In genomic region chr19:7492142-7493055, GRCh38 we compare ENCODE assay signal across 11 cellular contexts. TPM values are rescaled to one million over a fixed set of nuclear protein-coding genes. Genes with fewer than 3 reads are reported as not detected.
A peak's percentile ranks its signal among the peaks of the same experiment; 100 is the strongest.
DNase-seq lines count a peak whose midpoint lies in the region; ATAC-seq and TF ChIP-seq lines count a peak whose summit lies in the region.
"Had no signal": no experiment of that assay in that cellular context is flagged by ENCODE, and none has a peak within 500 bp of the region (broad histone marks: within the 10 kb centered on the region; RNA-seq: fewer than 3 reads in every experiment).

No MANE protein-coding gene starts in this region.

- no peak overlapping the region for H3K4me3 Mint-ChIP-seq in activated T-cell treated with anti-CD3 and anti-CD28 coated beads, Interleukin-2, amount 50 U/mL, for 24 hours
- peak overlapping the region in 1 of 5 donors; percentile 22 for H3K4me3 Mint-ChIP-seq in immature natural killer cell

- DNase-seq in AG09309 (ENCODE audit: low read depth), result peak; percentile 92
- peak; percentile 71 for DNase-seq in MG63
- DNase-seq in activated T-cell treated with anti-CD3 and anti-CD28 coated beads, Interleukin-2, amount 50 U/mL, for 24 hours, result no peak
- peak; percentile 33 to 42 (median 37) for DNase-seq in immature natural killer cell
- DNase-seq in DMS153 treated with DMSO at 0.1 percent for 48 hours (lab: John Stamatoyannopoulos, UW; ENCODE audit: unreplicated experiment), result no peak
- no peak for DNase-seq in DMS 273 treated with DMSO at 0.1 percent for 48 hours (lab: John Stamatoyannopoulos, UW)
- no peak for DNase-seq in NCI-H2171 (lab: John Stamatoyannopoulos, UW)
- DNase-seq: COR-L47, gastrocnemius medialis, NCI-H345 had no signal

- H3K4me3 ChIP-seq in AG09309 (ENCODE audit: control insufficient read depth, low read depth, low read length), result no peak overlapping the region
- no peak overlapping the region for H3K4me3 ChIP-seq in MG63
- H3K4me3 ChIP-seq: gastrocnemius medialis had no signal

- peak overlapping the region; percentile 83 for H3K27ac Mint-ChIP-seq in activated T-cell treated with anti-CD3 and anti-CD28 coated beads, Interleukin-2, amount 50 U/mL, for 24 hours
- H3K27ac Mint-ChIP-seq in immature natural killer cell, result peak overlapping the region in 5 of 6 donors; percentile 5 to 83 (median 36)

- no peaks in the 10 kb centered on the region for H3K9me3 Mint-ChIP-seq in activated T-cell treated with anti-CD3 and anti-CD28 coated beads, Interleukin-2, amount 50 U/mL, for 24 hours
- no peaks in the 10 kb centered on the region for H3K9me3 Mint-ChIP-seq in immature natural killer cell

- H3K36me3 ChIP-seq in MG63, result no peaks in the 10 kb centered on the region
- H3K36me3 ChIP-seq: gastrocnemius medialis had no signal

- no peaks in the 10 kb centered on the region for H3K36me3 Mint-ChIP-seq in activated T-cell treated with anti-CD3 and anti-CD28 coated beads, Interleukin-2, amount 50 U/mL, for 24 hours (ENCODE audit: low read depth)
- H3K36me3 Mint-ChIP-seq in immature natural killer cell, result no peaks in the 10 kb centered on the region

- no peak for TF ChIP-seq CTCF in AG09309 (IDR thresholded peaks at IDR 0.05; ENCODE audit: control insufficient read depth, insufficient read depth, low read depth, low read length, missing control alignments)

- peaks cover 28% of the 10 kb centered on the region for H3K4me1 Mint-ChIP-seq in activated T-cell treated with anti-CD3 and anti-CD28 coated beads, Interleukin-2, amount 50 U/mL, for 24 hours (ENCODE audit: low read depth)
- peaks cover 14 to 28% of the 10 kb centered on the region in 2 donors for H3K4me1 Mint-ChIP-seq in immature natural killer cell

- no peaks in the 10 kb centered on the region for H3K9me3 ChIP-seq in MG63
- H3K9me3 ChIP-seq: gastrocnemius medialis had no signal

- ATAC-seq in HG03565 (IDR thresholded peaks at IDR 0.05; ENCODE audit: unreplicated experiment), result no peak
- ATAC-seq: gastrocnemius medialis had no signal

- H3K27me3 Mint-ChIP-seq in activated T-cell treated with anti-CD3 and anti-CD28 coated beads, Interleukin-2, amount 50 U/mL, for 24 hours, result peaks cover 10% of the 10 kb centered on the region
- H3K27me3 Mint-ChIP-seq in immature natural killer cell (ENCODE audit: low read depth in 3 of 3), result peaks cover 0 to 14% (median 7%) of the 10 kb centered on the region in 3 donors

- H3K27me3 ChIP-seq in MG63, result peaks cover 8% of the 10 kb centered on the region; the same call in 1 of the 2 replicates
- H3K27me3 ChIP-seq: gastrocnemius medialis had no signal

RNA-seq across cellular contexts. Expression of gene PEX11G, which starts 3.6 kb away (rescaled TPM):
- total RNA-seq in MG63 (2014; rRNA removed; shearing (Covaris generic); ENCODE audit: low replicate concordance), result not detected in 2 replicates
- polyA plus RNA-seq in immature natural killer cell, result 1 to 10 TPM in 2 of 3 donors, under 1 TPM in 1; 0.21 to 2.8 (median 1.2) TPM

RNA-seq across cellular contexts. Expression of gene ZNF358, which starts 23.5 kb away (rescaled TPM):
- total RNA-seq in MG63 (2014; rRNA removed; shearing (Covaris generic); ENCODE audit: low replicate concordance), result 37.2 and 44.9 TPM in 2 replicates
- 1 to 10 TPM; 1.3 to 3.1 (median 1.8) TPM for polyA plus RNA-seq in immature natural killer cell

RNA-seq across cellular contexts. Expression of gene MCOLN1, which starts 30.0 kb away (rescaled TPM):
- 6.4 and 10.3 TPM in 2 replicates for total RNA-seq in MG63 (2014; rRNA removed; shearing (Covaris generic); ENCODE audit: low replicate concordance)
- 10 to 100 TPM in 1 of 3 donors, 1 to 10 TPM in 2; 6.6 to 17.1 (median 9.5) TPM for polyA plus RNA-seq in immature natural killer cell

RNA-seq across cellular contexts. Expression of gene PNPLA6, which starts 43.1 kb away (rescaled TPM):
- 175 and 184 TPM in 2 replicates for total RNA-seq in MG63 (2014; rRNA removed; shearing (Covaris generic); ENCODE audit: low replicate concordance)
- 10 to 100 TPM in 1 of 3 donors, 1 to 10 TPM in 2; 4.9 to 17.5 (median 9.8) TPM for polyA plus RNA-seq in immature natural killer cell

Comparison
In these comparisons a context has a peak if more than half of its experiments do, and no peak if none do; other contexts are left out.
1. DNase-seq: peak in AG09309 (single experiment), MG63 (single experiment) and immature natural killer cell (3 of 3); none in activated T-cell treated with anti-CD3 and anti-CD28 coated beads, Interleukin-2, amount 50 U/mL, for 24 hours (single experiment), DMS153 treated with DMSO at 0.1 percent for 48 hours (single experiment), DMS 273 treated with DMSO at 0.1 percent for 48 hours (single experiment) and NCI-H2171 (single experiment).